ENCODE assay signal across 32 cellular contexts in the genomic region with DNA sequence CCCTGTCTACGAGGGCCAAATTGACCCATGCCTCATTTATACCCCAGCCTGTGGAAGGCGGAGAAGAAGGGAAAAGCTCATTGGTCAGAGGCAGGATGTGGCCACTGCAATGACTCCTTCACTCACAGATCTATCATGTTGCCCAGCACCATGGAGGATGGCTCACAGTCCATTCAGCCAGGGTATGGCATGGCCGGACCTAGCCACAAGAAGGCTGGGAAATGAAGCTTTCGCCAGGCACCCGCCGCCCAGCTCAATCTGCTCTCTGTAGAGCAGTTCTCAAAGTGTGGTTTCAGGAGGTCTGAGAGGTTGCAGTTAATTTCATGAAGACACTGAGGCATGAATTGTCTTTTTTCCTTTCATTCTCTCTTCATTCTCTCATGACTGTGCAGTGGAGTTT. TPM values are rescaled to one million over a fixed set of nuclear protein-coding genes. Genes with fewer than 3 reads are reported as not detected.
"Had no signal": no experiment of that assay in that cellular context is flagged by ENCODE, and none has a peak within 500 bp of the region (broad histone marks: within the 10 kb centered on the region; RNA-seq: fewer than 3 reads in every experiment).

No MANE protein-coding gene starts in this region.

- H3K4me1 ChIP-seq: parathyroid adenoma had no signal

- DNase-seq: activated CD4-positive, alpha-beta T cell treated with anti-CD3 and anti-CD28 coated beads for 4 hours; activated CD4-positive, alpha-beta T cell treated with anti-CD3 and anti-CD28 coated beads, Interleukin-2, amount 50 U/mL, for 4 hours; activated naive CD4-positive, alpha-beta T cell; activated T-cell treated with anti-CD3 and anti-CD28 coated beads for 4 hours; activated T-cell treated with anti-CD3 and anti-CD28 coated beads, Interleukin-2, amount 50 U/mL, for 72 hours; dermis blood vessel endothelial cell; effector CD4-positive, alpha-beta T cell; heart right ventricle; kidney glomerular epithelial cell; left lung; lower lobe of right lung; nephron progenitor cell; nucleus accumbens; stimulated activated CD4-positive, alpha-beta T cell treated with anti-CD3 and anti-CD28 coated beads, Interleukin-12 subunit alpha, Interleukin-12 subunit beta, amount 100 ng/mL, for 4 hours; stimulated activated CD4-positive, alpha-beta T cell treated with anti-CD3 and anti-CD28 coated beads, Interleukin-4, amount 100 ng/mL, for 1 hour; T-helper 9 cell; upper lobe of left lung had no signal

- H3K4me3 ChIP-seq: esophagus muscularis mucosa, heart right ventricle, left lung, lower lobe of right lung, right atrium auricular region, upper lobe of left lung had no signal

- ATAC-seq: activated naive CD4-positive, alpha-beta T cell treated with anti-CD3 and anti-CD28 coated beads, Interleukin-2, amount 50 U/mL, for 72 hours; activated T-cell treated with anti-CD3 and anti-CD28 coated beads, Interleukin-2, amount 50 U/mL, for 72 hours; foreskin keratinocyte; heart right ventricle; left lung; lower lobe of right lung had no signal

- H3K9ac ChIP-seq: parathyroid adenoma had no signal

- H2AFZ ChIP-seq: parathyroid adenoma had no signal

- H3K9me3 ChIP-seq: esophagus muscularis mucosa, heart right ventricle, left lung, lower lobe of right lung, right atrium auricular region, upper lobe of left lung had no signal

- FAIRE-seq: bronchial epithelial cell, colon, TTC549 had no signal

- H3K79me2 ChIP-seq: parathyroid adenoma had no signal

- H3K27ac ChIP-seq: esophagus muscularis mucosa, foreskin keratinocyte, heart right ventricle, left lung, lower lobe of right lung, parathyroid adenoma, right atrium auricular region, upper lobe of left lung, VCaP had no signal

- H3K36me3 ChIP-seq: esophagus muscularis mucosa, heart right ventricle, left lung, lower lobe of right lung, right atrium auricular region, upper lobe of left lung had no signal

- H3K27me3 ChIP-seq: esophagus muscularis mucosa, foreskin keratinocyte, heart right ventricle, right atrium auricular region, upper lobe of left lung had no signal

RNA-seq across cellular contexts. Expression of a gene that starts 40.6 kb away (rescaled TPM):
- total RNA-seq: activated naive CD4-positive, alpha-beta T cell treated with anti-CD3 and anti-CD28 coated beads, Interleukin-2, amount 50 U/mL, for 72 hours; activated T-cell treated with anti-CD3 and anti-CD28 coated beads, Interleukin-2, amount 50 U/mL, for 72 hours; bronchial epithelial cell; dermis blood vessel endothelial cell; esophagus muscularis mucosa; foreskin keratinocyte; glomerular endothelial cell; left lung; lower lobe of right lung; mesenteric fat pad; mucosa of gallbladder; pulmonary artery endothelial cell; right atrium auricular region; skeletal muscle tissue; subcutaneous adipose tissue; upper lobe of left lung had no signal
- polyA plus RNA-seq: foreskin keratinocyte had no signal
